8 cellular contexts compared by ENCODE assay signal in genomic region chr6:60737764-60738425, GRCh38.
DNase-seq lines count a peak whose midpoint lies in the region; ATAC-seq and TF ChIP-seq lines count a peak whose summit lies in the region.
"Not testable (repeated sequence)": the region's sequence is repeated elsewhere in the genome, so short reads cannot be mapped to it uniquely, and the experiment has no call there.

No MANE protein-coding gene starts in this region.

- ATAC-seq in GM18502 (IDR thresholded peaks at IDR 0.05; ENCODE audit: poor library complexity, unreplicated experiment) (peak; percentile 82), GM18909 (IDR thresholded peaks at IDR 0.05; ENCODE audit: poor library complexity, unreplicated experiment) (peak; percentile 78), GM21447 (IDR thresholded peaks at IDR 0.05; ENCODE audit: unreplicated experiment) (peak; percentile 53), HG02759 (IDR thresholded peaks at IDR 0.05; ENCODE audit: unreplicated experiment) (peak; percentile 78), HG03280 (IDR thresholded peaks at IDR 0.05; ENCODE audit: unreplicated experiment) (peak; percentile 57), HG03558 (IDR thresholded peaks at IDR 0.05; ENCODE audit: extremely low read depth, unreplicated experiment) (peak; percentile 83)
- peak; percentile 71 to 75 for ATAC-seq in stimulated activated naive B cell treated with anti-CD40 and anti-IgM and Interleukin-4, amounts not matched to agents 10 μg/mL and 1 μg/mL and 100 μg/mL, for 72 hours (replicated peaks)

- H3K4me3 Mint-ChIP-seq in glutamatergic neuron (ENCODE audit: unreplicated experiment); stimulated activated naive B cell treated with anti-CD40 and anti-IgM and Interleukin-4, amounts not matched to agents 10 μg/mL and 1 μg/mL and 100 μg/mL, for 72 hours: not testable (repeated sequence)

- TF ChIP-seq CTCF in glutamatergic neuron (IDR thresholded peaks at IDR 0.05; ENCODE audit: partially characterized antibody, unreplicated experiment) = not testable (repeated sequence)

- not testable (repeated sequence) for DNase-seq in glutamatergic neuron; stimulated activated naive B cell treated with anti-CD40 and anti-IgM and Interleukin-4, amounts not matched to agents 10 μg/mL and 1 μg/mL and 100 μg/mL, for 72 hours

- not testable (repeated sequence) for H3K27me3 Mint-ChIP-seq in glutamatergic neuron (ENCODE audit: unreplicated experiment); stimulated activated naive B cell treated with anti-CD40 and anti-IgM and Interleukin-4, amounts not matched to agents 10 μg/mL and 1 μg/mL and 100 μg/mL, for 72 hours

- not testable (repeated sequence) for H3K4me1 Mint-ChIP-seq in glutamatergic neuron (ENCODE audit: low read depth, unreplicated experiment); stimulated activated naive B cell treated with anti-CD40 and anti-IgM and Interleukin-4, amounts not matched to agents 10 μg/mL and 1 μg/mL and 100 μg/mL, for 72 hours

- H3K9me3 Mint-ChIP-seq in glutamatergic neuron (ENCODE audit: unreplicated experiment) = not testable (repeated sequence)
- H3K9me3 Mint-ChIP-seq in stimulated activated naive B cell treated with anti-CD40 and anti-IgM and Interleukin-4, amounts not matched to agents 10 μg/mL and 1 μg/mL and 100 μg/mL, for 72 hours = peaks cover 0 to 12% of the 10 kb centered on the region in 2 donors

- peak overlapping the region; percentile 84 for H3K27ac Mint-ChIP-seq in glutamatergic neuron (ENCODE audit: unreplicated experiment)
- not testable (repeated sequence) for H3K27ac Mint-ChIP-seq in stimulated activated naive B cell treated with anti-CD40 and anti-IgM and Interleukin-4, amounts not matched to agents 10 μg/mL and 1 μg/mL and 100 μg/mL, for 72 hours

- H3K36me3 Mint-ChIP-seq in glutamatergic neuron (ENCODE audit: unreplicated experiment); stimulated activated naive B cell treated with anti-CD40 and anti-IgM and Interleukin-4, amounts not matched to agents 10 μg/mL and 1 μg/mL and 100 μg/mL, for 72 hours: not testable (repeated sequence)
